In genomic region chrX:52271212-52271611, GRCh38 we compare ENCODE assay signal across 12 cellular contexts.
DNase-seq lines count a peak whose midpoint lies in the region; ATAC-seq, FAIRE-seq and TF ChIP-seq lines count a peak whose summit lies in the region.
"Had no signal": no experiment of that assay in that cellular context is flagged by ENCODE, and none has a peak within 500 bp of the region (broad histone marks: within the 10 kb centered on the region; RNA-seq: fewer than 3 reads in every experiment).

No MANE protein-coding gene starts in this region.

- in situ Hi-C loops in transverse colon (cut with MboI; ENCODE audit: low pct_ligation_motif_present in 1 of 4, low pct_unique_long_range_greater_than_20kb in 1 of 4, low sequenced_read_pairs in 3 of 4), result no loop called here

- H3K79me2 ChIP-seq in OCI-LY3 (ENCODE audit: low read length) (no peaks in the 10 kb centered on the region), endothelial cell of umbilical vein (ENCODE audit: control insufficient read depth, insufficient read depth, low read length) (no peaks in the 10 kb centered on the region)

- no peaks in the 10 kb centered on the region for H3K36me3 Mint-ChIP-seq in activated naive CD8-positive, alpha-beta T cell treated with anti-CD3 and anti-CD28 coated beads, Interleukin-2, amount 50 U/mL, for 24 hours (ENCODE audit: low read depth)
- H3K36me3 Mint-ChIP-seq in activated naive CD8-positive, alpha-beta T cell treated with anti-CD3 and anti-CD28 coated beads for 36 hours, result no peaks in the 10 kb centered on the region

- H3K4me2 ChIP-seq in OCI-LY3 (ENCODE audit: low read length), result no peak overlapping the region
- no peak overlapping the region for H3K4me2 ChIP-seq in endothelial cell of umbilical vein (ENCODE audit: insufficient read depth, low read length)

- CTCF ChIA-PET in endothelial cell of umbilical vein (lab: Charles Lee), result no interaction called here

- BruUV-seq in endothelial cell of umbilical vein (replicated peaks; lab: Mats Ljungman, UMichigan), result no TSS peak

- no peak overlapping the region for H2AFZ ChIP-seq in OCI-LY3 (ENCODE audit: low read depth, low read length)
- H2AFZ ChIP-seq in endothelial cell of umbilical vein (ENCODE audit: low read depth, low read length), result no peak overlapping the region

- TF ChIP-seq CTCF in OCI-LY3 (IDR thresholded peaks at IDR 0.05; ENCODE audit: low read depth, low read length), result peak; percentile 27
- no peak for TF ChIP-seq CTCF in endothelial cell of umbilical vein (IDR thresholded peaks at IDR 0.05; ENCODE audit: extremely low read depth in 1 of 2, insufficient read depth in 1 of 2, low read depth in 1 of 2, low read length in 2 of 2)
- TF ChIP-seq CTCF in transverse colon (IDR thresholded peaks at IDR 0.05), result no peak

- H3K4me1 Mint-ChIP-seq in activated naive CD8-positive, alpha-beta T cell treated with anti-CD3 and anti-CD28 coated beads, Interleukin-2, amount 50 U/mL, for 24 hours, result no peaks in the 10 kb centered on the region
- no peaks in the 10 kb centered on the region for H3K4me1 Mint-ChIP-seq in activated naive CD8-positive, alpha-beta T cell treated with anti-CD3 and anti-CD28 coated beads for 36 hours

- H3K27me3 ChIP-seq in OCI-LY3 (ENCODE audit: low read depth, low read length), result no peaks in the 10 kb centered on the region
- no peaks in the 10 kb centered on the region for H3K27me3 ChIP-seq in endothelial cell of umbilical vein (ENCODE audit: control insufficient read depth in 2 of 2, insufficient read depth in 2 of 2, low read length in 2 of 2)
- no peaks in the 10 kb centered on the region for H3K27me3 ChIP-seq in transverse colon
- H3K27me3 ChIP-seq: ascending aorta had no signal

- H3K4me3 ChIP-seq in OCI-LY3 (ENCODE audit: low read length) (no peak overlapping the region), endothelial cell of umbilical vein (replicated peaks in 1 of 3; ENCODE audit: insufficient read depth in 1 of 3, low read depth in 1 of 3, low read length in 3 of 3) (no peak overlapping the region), transverse colon (no peak overlapping the region)
- H3K4me3 ChIP-seq: ascending aorta had no signal

- H3K27ac ChIP-seq in OCI-LY3 (ENCODE audit: low read length) (no peak overlapping the region), endothelial cell of umbilical vein (ENCODE audit: insufficient read depth, low read depth, low read length) (no peak overlapping the region), transverse colon (no peak overlapping the region)
- H3K27ac ChIP-seq: ascending aorta had no signal

- H3K9me1 ChIP-seq in endothelial cell of umbilical vein (replicated peaks; ENCODE audit: control insufficient read depth, extremely low read depth, insufficient read depth, low read length), result no peaks in the 10 kb centered on the region

- H3K9me3 ChIP-seq in OCI-LY3 (ENCODE audit: insufficient read depth, low read length), result no peaks in the 10 kb centered on the region
- H3K9me3 ChIP-seq in endothelial cell of umbilical vein (replicated peaks; ENCODE audit: control insufficient read depth, insufficient read depth, low read length), result no peaks in the 10 kb centered on the region
- no peaks in the 10 kb centered on the region for H3K9me3 ChIP-seq in transverse colon
- H3K9me3 ChIP-seq: ascending aorta had no signal

- H3K4me1 ChIP-seq in OCI-LY3 (ENCODE audit: low read length), result 0 out of 2 replicates have a peak, but pooled peaks cover 3% of the 10 kb centered on the region
- H3K4me1 ChIP-seq in endothelial cell of umbilical vein (ENCODE audit: control insufficient read depth, extremely low read depth, insufficient read depth, low read length), result no peaks in the 10 kb centered on the region
- H3K4me1 ChIP-seq in transverse colon, result no peaks in the 10 kb centered on the region
- H3K4me1 ChIP-seq: ascending aorta had no signal

- ATAC-seq in activated naive CD8-positive, alpha-beta T cell treated with anti-CD3 and anti-CD28 coated beads, Interleukin-2, amount 50 U/mL, for 24 hours, result no peak
- ATAC-seq in HG02840 (IDR thresholded peaks at IDR 0.05; ENCODE audit: low FRiP score, unreplicated experiment), result no peak
- ATAC-seq in GM21529 (IDR thresholded peaks at IDR 0.05; ENCODE audit: unreplicated experiment), result no peak

- no peaks in the 10 kb centered on the region for H3K36me3 ChIP-seq in OCI-LY3 (replicated peaks; ENCODE audit: low read depth, low read length)
- H3K36me3 ChIP-seq in endothelial cell of umbilical vein (ENCODE audit: control insufficient read depth in 2 of 2, extremely low read depth in 1 of 2, insufficient read depth in 2 of 2, low read length in 2 of 2), result no peaks in the 10 kb centered on the region
- no peaks in the 10 kb centered on the region for H3K36me3 ChIP-seq in transverse colon
- H3K36me3 ChIP-seq: ascending aorta had no signal

- POLR2A ChIA-PET in endothelial cell of umbilical vein (lab: Charles Lee), result no interaction called here

- DNase-seq in activated naive CD8-positive, alpha-beta T cell treated with anti-CD3 and anti-CD28 coated beads, Interleukin-2, amount 50 U/mL, for 24 hours, result peak; percentile 4
- no peak for DNase-seq in activated naive CD8-positive, alpha-beta T cell treated with anti-CD3 and anti-CD28 coated beads for 36 hours
- no peak for DNase-seq in endothelial cell of umbilical vein (ENCODE audit: low read depth, low spot score)
- peak; percentile 24 for DNase-seq in stimulated activated CD8-positive, alpha-beta memory T cell treated with anti-CD3 and anti-CD28 coated beads, Interleukin-4, amount 100 ng/mL, for 48 hours
- no peak for DNase-seq in transverse colon
- DNase-seq: activated CD4-positive, alpha-beta T cell treated with anti-CD3 and anti-CD28 coated beads for 4 hours; CD4-positive, alpha-beta T cell; posterior cingulate gyrus had no signal

- peak; percentile 42 for FAIRE-seq in endothelial cell of umbilical vein (lab: Jason Lieb, UNC)

- H3K4me3 Mint-ChIP-seq in activated naive CD8-positive, alpha-beta T cell treated with anti-CD3 and anti-CD28 coated beads, Interleukin-2, amount 50 U/mL, for 24 hours, result no peak overlapping the region
- no peak overlapping the region for H3K4me3 Mint-ChIP-seq in activated naive CD8-positive, alpha-beta T cell treated with anti-CD3 and anti-CD28 coated beads for 36 hours
- H3K4me3 Mint-ChIP-seq: CD4-positive, alpha-beta T cell had no signal

- peaks cover 2% of the 10 kb centered on the region for H3K27me3 Mint-ChIP-seq in activated naive CD8-positive, alpha-beta T cell treated with anti-CD3 and anti-CD28 coated beads, Interleukin-2, amount 50 U/mL, for 24 hours
- no peaks in the 10 kb centered on the region for H3K27me3 Mint-ChIP-seq in activated naive CD8-positive, alpha-beta T cell treated with anti-CD3 and anti-CD28 coated beads for 36 hours

- H4K20me1 ChIP-seq in OCI-LY3 (ENCODE audit: insufficient read depth, low read length) (no peaks in the 10 kb centered on the region), endothelial cell of umbilical vein (replicated peaks; ENCODE audit: control insufficient read depth, extremely low read depth, insufficient read depth, low read length) (no peaks in the 10 kb centered on the region)

- dilution Hi-C loops in endothelial cell of umbilical vein (cut with MboI; ENCODE audit: extremely low pct_ligation_motif_present, low sequenced_read_pairs), result no loop called here

- no peak for TF ChIP-seq EP300 in transverse colon (IDR thresholded peaks at IDR 0.05; ENCODE audit: low read depth)

- TF ChIP-seq POLR2A in endothelial cell of umbilical vein (IDR thresholded peaks at IDR 0.05; ENCODE audit: low read depth, low read length) (no peak), transverse colon (IDR thresholded peaks at IDR 0.05) (no peak)

- intact Hi-C loops in endothelial cell of umbilical vein (cut with micrococcal nuclease), result no loop called here
- intact Hi-C loops in transverse colon (cut with DNase I; ENCODE audit: low total_unique reads), result no loop called here

- H3K27ac Mint-ChIP-seq in activated naive CD8-positive, alpha-beta T cell treated with anti-CD3 and anti-CD28 coated beads, Interleukin-2, amount 50 U/mL, for 24 hours, result no peak overlapping the region
- H3K27ac Mint-ChIP-seq in activated naive CD8-positive, alpha-beta T cell treated with anti-CD3 and anti-CD28 coated beads for 36 hours, result no peak overlapping the region
- H3K27ac Mint-ChIP-seq: CD4-positive, alpha-beta T cell had no signal

- H3K9ac ChIP-seq in OCI-LY3 (ENCODE audit: low read length), result no peak overlapping the region
- no peak overlapping the region for H3K9ac ChIP-seq in endothelial cell of umbilical vein (replicated peaks; ENCODE audit: extremely low read depth, insufficient read depth, low read length)

- WGBS in transverse colon (ENCODE audit: low coverage in 1 of 2), 2 donors, result 51% methylated on average over 2 of the region's 2 CpGs; no CpG with 5 or more reads in 1 of the 2 donors

- no peaks in the 10 kb centered on the region for H3K9me3 Mint-ChIP-seq in activated naive CD8-positive, alpha-beta T cell treated with anti-CD3 and anti-CD28 coated beads, Interleukin-2, amount 50 U/mL, for 24 hours
- H3K9me3 Mint-ChIP-seq in activated naive CD8-positive, alpha-beta T cell treated with anti-CD3 and anti-CD28 coated beads for 36 hours, result no peaks in the 10 kb centered on the region
- H3K9me3 Mint-ChIP-seq: CD4-positive, alpha-beta T cell had no signal

TF ChIP-seq in endothelial cell of umbilical vein, 7 proteins besides CTCF, POLR2A, EP300 and RAD21:
- no peak for TF ChIP-seq EZH2 (IDR thresholded peaks at IDR 0.05; ENCODE audit: borderline replicate concordance, low read depth, low read length, severe bottlenecking)
- no peak for TF ChIP-seq GATA2 (IDR thresholded peaks at IDR 0.05; ENCODE audit: insufficient read depth, insufficient read length, low read depth, low read length)
- no peak for TF ChIP-seq MYC (IDR thresholded peaks at IDR 0.05; ENCODE audit: low read depth, low read length)
- no peak for TF ChIP-seq MAX (IDR thresholded peaks at IDR 0.05; ENCODE audit: insufficient read depth, insufficient read length)
- no peak for TF ChIP-seq JUN (IDR thresholded peaks at IDR 0.05; ENCODE audit: borderline replicate concordance, insufficient read depth, insufficient read length, low read depth)
- no peak for TF ChIP-seq POLR2AphosphoS5 (IDR thresholded peaks at IDR 0.05; ENCODE audit: insufficient read depth, low read depth, low read length)
- TF ChIP-seq FOS (IDR thresholded peaks at IDR 0.05; ENCODE audit: borderline replicate concordance, insufficient read depth, low read length), result no peak

Comparison
In these comparisons a context has a peak if more than half of its experiments do, and no peak if none do; other contexts are left out.
1. DNase-seq: peak in activated naive CD8-positive, alpha-beta T cell treated with anti-CD3 and anti-CD28 coated beads, Interleukin-2, amount 50 U/mL, for 24 hours (single experiment) and stimulated activated CD8-positive, alpha-beta memory T cell treated with anti-CD3 and anti-CD28 coated beads, Interleukin-4, amount 100 ng/mL, for 48 hours (single experiment); none in activated naive CD8-positive, alpha-beta T cell treated with anti-CD3 and anti-CD28 coated beads for 36 hours (single experiment), endothelial cell of umbilical vein (single experiment) and transverse colon (single experiment).